21 cellular contexts compared by ENCODE assay signal in the genomic region with DNA sequence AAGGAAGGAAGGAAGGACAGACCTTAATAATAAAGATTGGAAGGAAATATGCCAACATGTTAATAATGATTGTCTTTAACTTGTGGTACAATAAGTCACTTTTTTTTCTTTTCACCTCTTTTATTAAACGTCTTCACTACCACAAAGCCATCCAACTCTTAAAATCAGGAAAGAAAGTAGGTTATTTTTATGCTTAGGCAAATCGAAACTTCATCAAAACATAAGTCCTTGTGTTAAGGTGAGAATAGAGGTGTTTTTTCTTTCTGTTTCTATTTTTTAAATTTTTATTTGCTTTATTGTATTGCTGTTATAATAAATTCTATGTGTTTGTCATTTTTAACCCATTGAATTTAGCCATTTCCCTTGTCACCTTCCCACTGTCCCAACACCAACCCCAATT. TPM values are rescaled to one million over a fixed set of nuclear protein-coding genes. Genes with fewer than 3 reads are reported as not detected.
DNase-seq lines count a peak whose midpoint lies in the region; ATAC-seq, FAIRE-seq and TF ChIP-seq lines count a peak whose summit lies in the region.
"Had no signal": no experiment of that assay in that cellular context is flagged by ENCODE, and none has a peak within 500 bp of the region (broad histone marks: within the 10 kb centered on the region; RNA-seq: fewer than 3 reads in every experiment).

No MANE protein-coding gene starts in this region.

- H3K9me3 ChIP-seq in BLaER1, result peaks cover 24% of the 10 kb centered on the region
- peaks cover 9 to 29% (median 14%) of the 10 kb centered on the region in 11 experiments; a peak in 19 of 22 replicates for H3K9me3 ChIP-seq in BLaER1 treated with 17β-estradiol and CSF1 and Interleukin-3, amounts not matched to agents 10 nM and 100 nM (replicated peaks in 1 of 11)
- no peaks in the 10 kb centered on the region for H3K9me3 ChIP-seq in MM.1S (replicated peaks; ENCODE audit: insufficient read depth, low read length)
- H3K9me3 ChIP-seq in K562 (replicated peaks; ENCODE audit: control insufficient read depth, insufficient read depth, low read depth, low read length), result peaks cover 7% of the 10 kb centered on the region; the same call in 1 of the 2 replicates
- H3K9me3 ChIP-seq: BE2C, HAP-1 had no signal

- TF ChIP-seq POLR2A in K562 (conservative IDR thresholded peaks at IDR 0.05), result no peak
- no peak for TF ChIP-seq POLR2A in GM12892 (IDR thresholded peaks at IDR 0.05; ENCODE audit: low read depth, low read length)

- BruUV-seq in K562 (replicated peaks; lab: Mats Ljungman, UMichigan), result no TSS peak

- TF ChIP-seq EP300 in K562 (IDR thresholded peaks at IDR 0.05; ENCODE audit: low read length), result no peak

- H3K9me1 ChIP-seq in K562 (ENCODE audit: control insufficient read depth, insufficient read depth, low read length), result no peaks in the 10 kb centered on the region

- FAIRE-seq in K562 (lab: Jason Lieb, UNC) (no peak), GM12892 (lab: Jason Lieb, UNC) (no peak)
- FAIRE-seq: A204.1, GM12891, HTR-8/SVneo had no signal

- in situ Hi-C loops in K562 (cut with MboI), result no loop called here

- no peaks in the 10 kb centered on the region for H3K9me2 ChIP-seq in MM.1S (replicated peaks; ENCODE audit: insufficient read depth, low read length)

- POLR2A ChIA-PET in K562 (lab: Yijun Ruan, JAX), result no interaction called here

- H3K4me3 ChIP-seq in BLaER1 (no peak overlapping the region), MM.1S (ENCODE audit: low read length) (no peak overlapping the region), K562 (no peak overlapping the region)
- no peak overlapping the region for H3K4me3 ChIP-seq in BLaER1 treated with 17β-estradiol and CSF1 and Interleukin-3, amounts not matched to agents 10 nM and 100 nM
- H3K4me3 ChIP-seq: GM23248, HAP-1 had no signal

- no peak overlapping the region for H2AFZ ChIP-seq in MM.1S (ENCODE audit: low read length)
- peak overlapping the region; percentile 67 for H2AFZ ChIP-seq in K562 (ENCODE audit: low read depth, low read length)
- H2AFZ ChIP-seq: GM23248 had no signal

- peak overlapping the region; percentile 0; the same call in 1 of the 2 replicates for H3K4me2 ChIP-seq in BLaER1
- peak overlapping the region in 6 of 11 experiments; percentile 8 to 44 (median 25); a peak in 11 of 22 replicates for H3K4me2 ChIP-seq in BLaER1 treated with 17β-estradiol and CSF1 and Interleukin-3, amounts not matched to agents 10 nM and 100 nM
- H3K4me2 ChIP-seq in MM.1S (ENCODE audit: low read depth, low read length), result peak overlapping the region; percentile 17; the same call in 1 of the 2 replicates
- no peak overlapping the region for H3K4me2 ChIP-seq in K562 (ENCODE audit: insufficient read depth, low read length)

- H3K27ac ChIP-seq in BLaER1 (no peak overlapping the region), MM.1S (ENCODE audit: low read length) (no peak overlapping the region), K562 (ENCODE audit: extremely low read depth, low read depth, low read length) (no peak overlapping the region)
- H3K27ac ChIP-seq in BLaER1 treated with 17β-estradiol and CSF1 and Interleukin-3, amounts not matched to agents 10 nM and 100 nM, result no peak overlapping the region
- H3K27ac ChIP-seq: GM23248 had no signal

- TF ChIP-seq CTCF in MM.1S (IDR thresholded peaks at IDR 0.05; ENCODE audit: low read length), result no peak
- no peak for TF ChIP-seq CTCF in K562 (IDR thresholded peaks at IDR 0.05 in 2 of 3, conservative IDR thresholded peaks at IDR 0.05 in 1 of 3; ENCODE audit: insufficient read depth in 2 of 3, low read depth in 1 of 3, low read length in 3 of 3)

- H3K79me2 ChIP-seq in MM.1S (ENCODE audit: low read length), result no peaks in the 10 kb centered on the region
- H3K79me2 ChIP-seq in K562 (ENCODE audit: control insufficient read depth, insufficient read depth, low read length), result no peaks in the 10 kb centered on the region

- H3K9ac ChIP-seq in BLaER1 (no peak overlapping the region), MM.1S (ENCODE audit: low read length) (no peak overlapping the region), K562 (ENCODE audit: insufficient read depth in 1 of 2, low read depth in 2 of 2, low read length in 2 of 2) (no peak overlapping the region)
- no peak overlapping the region for H3K9ac ChIP-seq in BLaER1 treated with 17β-estradiol and CSF1 and Interleukin-3, amounts not matched to agents 10 nM and 100 nM
- H3K9ac ChIP-seq: GM23248 had no signal

- intact Hi-C loops in K562 (cut with micrococcal nuclease), result no loop called here

- no peak for ATAC-seq in K562
- no peak for ATAC-seq in HG02840 (IDR thresholded peaks at IDR 0.05; ENCODE audit: low FRiP score, unreplicated experiment)

- no peaks in the 10 kb centered on the region for H3F3A ChIP-seq in MM.1S (ENCODE audit: insufficient read depth, low read length)

- H3K27me3 ChIP-seq in BLaER1 (no peaks in the 10 kb centered on the region), MM.1S (replicated peaks; ENCODE audit: insufficient read depth, low read length) (no peaks in the 10 kb centered on the region), K562 (ENCODE audit: control insufficient read depth in 2 of 2, insufficient read depth in 2 of 2, low read length in 2 of 2) (no peaks in the 10 kb centered on the region)
- H3K27me3 ChIP-seq in BLaER1 treated with 17β-estradiol and CSF1 and Interleukin-3, amounts not matched to agents 10 nM and 100 nM, result no peaks in the 10 kb centered on the region
- H3K27me3 ChIP-seq: BE2C had no signal

- no peaks in the 10 kb centered on the region for H3K36me3 ChIP-seq in BLaER1
- no peaks in the 10 kb centered on the region for H3K36me3 ChIP-seq in BLaER1 treated with 17β-estradiol and CSF1 and Interleukin-3, amounts not matched to agents 10 nM and 100 nM
- H3K36me3 ChIP-seq in MM.1S (replicated peaks; ENCODE audit: insufficient read depth, low read length), result no peaks in the 10 kb centered on the region
- no peaks in the 10 kb centered on the region for H3K36me3 ChIP-seq in K562 (ENCODE audit: control insufficient read depth, insufficient read depth, low read length)
- H3K36me3 ChIP-seq: BE2C, HAP-1 had no signal

- TF ChIP-seq RAD21 in K562 (CRISPR knock-in tag; conservative IDR thresholded peaks at IDR 0.05 in 1 of 2, IDR thresholded peaks at IDR 0.05 in 1 of 2), result no peak

- DNase-seq in MM.1S (peak; percentile 25), K562 (ENCODE audit: extremely low read depth in 1 of 4, low spot score in 3 of 4) (no peak), GM12892 (ENCODE audit: insufficient read length) (no peak), EL (no peak)
- DNase-seq: ACHN; BE2C; Calu3; CD4-positive, alpha-beta memory T cell; DMS79 treated with DMSO at 0.1 percent for 48 hours; GM23248; IMR-90; Karpas-422; KBM-7 had no signal

- H3K4me1 ChIP-seq in BLaER1 (peaks cover 28% of the 10 kb centered on the region), MM.1S (ENCODE audit: low read length) (peaks cover 4% of the 10 kb centered on the region; the same call in 1 of the 2 replicates), K562 (replicated peaks in 1 of 2; ENCODE audit: control insufficient read depth in 2 of 2, insufficient read depth in 2 of 2, low read length in 2 of 2) (peaks cover 0 to 19% of the 10 kb centered on the region in 2 experiments; a peak in 3 of 5 replicates)
- peaks cover 11 to 29% (median 23%) of the 10 kb centered on the region in 10 experiments; a peak in 19 of 20 replicates for H3K4me1 ChIP-seq in BLaER1 treated with 17β-estradiol and CSF1 and Interleukin-3, amounts not matched to agents 10 nM and 100 nM
- H3K4me1 ChIP-seq: BE2C, HAP-1 had no signal

- CTCF ChIA-PET in K562 (lab: Yijun Ruan, JAX; ENCODE audit: low intra/inter-chr PET ratio), result no interaction called here

- 20% methylated on average over 2 of the region's 2 CpGs for WGBS in K562 (ENCODE audit: insufficient coverage, low coverage, missing lambda C conversion rate)

- H4K20me1 ChIP-seq in BLaER1, result no peaks in the 10 kb centered on the region
- H4K20me1 ChIP-seq in BLaER1 treated with 17β-estradiol and CSF1 and Interleukin-3, amounts not matched to agents 10 nM and 100 nM, result no peaks in the 10 kb centered on the region
- no peaks in the 10 kb centered on the region for H4K20me1 ChIP-seq in MM.1S (ENCODE audit: insufficient read depth, low read length)
- no peaks in the 10 kb centered on the region for H4K20me1 ChIP-seq in K562 (replicated peaks; ENCODE audit: control insufficient read depth, insufficient read depth, low read length)

RNA-seq across cellular contexts. Expression of a gene that starts 26.5 kb away (rescaled TPM):
- total RNA-seq in K562 (2011; cell fraction: chromatin; rRNA removed; ENCODE audit: low replicate concordance), result 9.9 and 18.6 TPM in 2 replicates
- total RNA-seq in K562 (2011; cell fraction: nucleolus; rRNA removed), result 25.1 and 30.5 TPM in 2 replicates
- total RNA-seq in K562 (2011; cell fraction: nucleoplasm; rRNA removed), result 18.3 and 23.1 TPM in 2 replicates
- total RNA-seq in K562 (2014; rRNA removed) (31.6 and 38.3 TPM in 2 replicates), K562 (2014; rRNA removed; fragmentation: Illumina TruSeq; extraction: Trizol) (10.0 and 11.2 TPM in 2 replicates), K562 (2015; rRNA removed; fragmentation: Illumina TruSeq; extraction: Trizol) (10.5 and 10.8 TPM in 2 replicates), K562 (2021) (29.4 and 31.1 TPM in 2 replicates)
- polyA plus RNA-seq in K562 (2011; rRNA removed) (21.0 and 25.5 TPM in 2 replicates), K562 (2014; fragmentation: Illumina TruSeq; extraction: Trizol) (10.3 and 15.0 TPM in 2 replicates), K562 (2014; fragmentation: Nextera tagmentation; extraction: Ambion mirVana) (1 to 10 TPM; 3.1 to 3.9 TPM), K562 (2014; rRNA removed) (30.9 and 37.3 TPM in 2 replicates)
- 27.6 and 61.0 TPM in 2 replicates for polyA plus RNA-seq in K562 (2011; cell fraction: cytosol; rRNA removed)
- 14.4 and 23.7 TPM in 2 replicates for polyA plus RNA-seq in K562 (2011; cell fraction: nucleus; rRNA removed)
- 20.7 and 24.2 TPM in 2 replicates for polyA plus RNA-seq in K562 (2012)
- 5.4 and 8.9 TPM in 2 replicates for polyA minus RNA-seq in K562 (2011; rRNA and poly(A)+ RNA removed)
- polyA minus RNA-seq in K562 (2011; cell fraction: cytosol; rRNA and poly(A)+ RNA removed), result 9.5 and 11.1 TPM in 2 replicates
- 10.4 and 14.2 TPM in 2 replicates for polyA minus RNA-seq in K562 (2011; cell fraction: nucleus; rRNA and poly(A)+ RNA removed)
- 8.6 TPM for polyA plus RNA-seq in GM12892 (2012; ENCODE audit: missing spikeins)

RNA-seq across cellular contexts. Expression of a gene that starts 32.8 kb away (rescaled TPM):
- 23.4 and 45.9 TPM in 2 replicates for total RNA-seq in K562 (2011; cell fraction: chromatin; rRNA removed; ENCODE audit: low replicate concordance)
- total RNA-seq in K562 (2011; cell fraction: nucleolus; rRNA removed), result 16.5 and 18.4 TPM in 2 replicates
- total RNA-seq in K562 (2011; cell fraction: nucleoplasm; rRNA removed), result 26.7 and 33.1 TPM in 2 replicates
- 74.2 and 78.8 TPM in 2 replicates for total RNA-seq in K562 (2014; rRNA removed)
- 85.7 and 86.2 TPM in 2 replicates for total RNA-seq in K562 (2014; rRNA removed; fragmentation: Illumina TruSeq; extraction: Trizol)
- total RNA-seq in K562 (2015; rRNA removed; fragmentation: Illumina TruSeq; extraction: Trizol), result 83.3 and 90.6 TPM in 2 replicates
- 51.3 and 53.6 TPM in 2 replicates for total RNA-seq in K562 (2021)
- 59.5 and 83.8 TPM in 2 replicates for polyA plus RNA-seq in K562 (2011; rRNA removed)
- 19.4 and 37.0 TPM in 2 replicates for polyA plus RNA-seq in K562 (2011; cell fraction: cytosol; rRNA removed)
- polyA plus RNA-seq in K562 (2011; cell fraction: nucleus; rRNA removed), result 37.8 and 48.5 TPM in 2 replicates
- polyA plus RNA-seq in K562 (2012), result 49.1 and 74.0 TPM in 2 replicates
- 74.8 and 87.6 TPM in 2 replicates for polyA plus RNA-seq in K562 (2014; fragmentation: Illumina TruSeq; extraction: Trizol)
- polyA plus RNA-seq in K562 (2014; fragmentation: Nextera tagmentation; extraction: Ambion mirVana), result 10 to 100 TPM; 37.6 to 48.1 TPM
- 104 and 111 TPM in 2 replicates for polyA plus RNA-seq in K562 (2014; rRNA removed)
- 46.9 and 49.6 TPM in 2 replicates for polyA minus RNA-seq in K562 (2011; rRNA and poly(A)+ RNA removed)
- 10.4 and 17.8 TPM in 2 replicates for polyA minus RNA-seq in K562 (2011; cell fraction: cytosol; rRNA and poly(A)+ RNA removed)
- polyA minus RNA-seq in K562 (2011; cell fraction: nucleus; rRNA and poly(A)+ RNA removed), result 13.7 and 31.7 TPM in 2 replicates
- polyA plus RNA-seq in GM12892 (2012; ENCODE audit: missing spikeins), result 46.8 TPM

RNA-seq across cellular contexts. Expression of a gene that starts 40.0 kb away (rescaled TPM):
- total RNA-seq in K562 (2011; cell fraction: chromatin; rRNA removed; ENCODE audit: low replicate concordance), result 83.2 and 85.7 TPM in 2 replicates
- total RNA-seq in K562 (2011; cell fraction: nucleolus; rRNA removed), result 15.8 and 19.9 TPM in 2 replicates
- total RNA-seq in K562 (2011; cell fraction: nucleoplasm; rRNA removed), result 25.1 and 27.5 TPM in 2 replicates
- total RNA-seq in K562 (2014; rRNA removed) (9.0 and 9.5 TPM in 2 replicates), K562 (2014; rRNA removed; fragmentation: Illumina TruSeq; extraction: Trizol) (16.0 and 18.7 TPM in 2 replicates), K562 (2015; rRNA removed; fragmentation: Illumina TruSeq; extraction: Trizol) (13.0 and 13.6 TPM in 2 replicates), K562 (2021) (14.7 TPM in 2 replicates)
- polyA plus RNA-seq in K562 (2011; rRNA removed) (17.4 and 17.9 TPM in 2 replicates), K562 (2014; fragmentation: Illumina TruSeq; extraction: Trizol) (11.8 and 13.0 TPM in 2 replicates), K562 (2014; fragmentation: Nextera tagmentation; extraction: Ambion mirVana) (1 to 10 TPM; 3.5 to 4.2 TPM), K562 (2014; rRNA removed) (10.1 and 11.9 TPM in 2 replicates)
- 6.1 and 8.0 TPM in 2 replicates for polyA plus RNA-seq in K562 (2011; cell fraction: cytosol; rRNA removed)
- polyA plus RNA-seq in K562 (2011; cell fraction: nucleus; rRNA removed), result 14.6 and 18.0 TPM in 2 replicates
- polyA plus RNA-seq in K562 (2012), result 7.9 and 12.6 TPM in 2 replicates
- polyA minus RNA-seq in K562 (2011; rRNA and poly(A)+ RNA removed), result 26.5 and 30.1 TPM in 2 replicates
- polyA minus RNA-seq in K562 (2011; cell fraction: cytosol; rRNA and poly(A)+ RNA removed), result 7.4 and 10.6 TPM in 2 replicates
- 15.9 and 24.1 TPM in 2 replicates for polyA minus RNA-seq in K562 (2011; cell fraction: nucleus; rRNA and poly(A)+ RNA removed)
- 8.2 TPM for polyA plus RNA-seq in GM12892 (2012; ENCODE audit: missing spikeins)

RNA-seq across cellular contexts. Expression of a gene that starts 48.8 kb away (rescaled TPM):
- total RNA-seq in K562 (2011; cell fraction: chromatin; rRNA removed; ENCODE audit: low replicate concordance), result 1.7 TPM in 1 of 2 replicates, not detected in the other
- 0.33 and 0.53 TPM in 2 replicates for total RNA-seq in K562 (2011; cell fraction: nucleolus; rRNA removed)
- total RNA-seq in K562 (2011; cell fraction: nucleoplasm; rRNA removed), result 0.81 TPM in 1 of 2 replicates, not detected in the other
- total RNA-seq in K562 (2014; rRNA removed) (5.8 and 7.5 TPM in 2 replicates), K562 (2014; rRNA removed; fragmentation: Illumina TruSeq; extraction: Trizol) (7.4 and 13.7 TPM in 2 replicates), K562 (2015; rRNA removed; fragmentation: Illumina TruSeq; extraction: Trizol) (7.2 and 7.5 TPM in 2 replicates), K562 (2021) (13.2 and 16.8 TPM in 2 replicates)
- polyA plus RNA-seq in K562 (2011; rRNA removed) (2.7 and 4.1 TPM in 2 replicates), K562 (2014; fragmentation: Illumina TruSeq; extraction: Trizol) (6.9 and 7.4 TPM in 2 replicates), K562 (2014; fragmentation: Nextera tagmentation; extraction: Ambion mirVana) (10 to 100 TPM; 21.0 to 23.8 TPM), K562 (2014; rRNA removed) (5.5 and 5.7 TPM in 2 replicates)
- polyA plus RNA-seq in K562 (2011; cell fraction: cytosol; rRNA removed), result 0.55 and 3.2 TPM in 2 replicates
- polyA plus RNA-seq in K562 (2011; cell fraction: nucleus; rRNA removed), result 0.30 and 1.6 TPM in 2 replicates
- 11.5 and 304 TPM in 2 replicates for polyA plus RNA-seq in K562 (2012)
- 0.15 and 0.25 TPM in 2 replicates for polyA minus RNA-seq in K562 (2011; rRNA and poly(A)+ RNA removed)
- polyA minus RNA-seq in K562 (2011; cell fraction: cytosol; rRNA and poly(A)+ RNA removed), result 4.8 and 23.3 TPM in 2 replicates
- 4.7 and 6.1 TPM in 2 replicates for polyA minus RNA-seq in K562 (2011; cell fraction: nucleus; rRNA and poly(A)+ RNA removed)
- not detected for polyA plus RNA-seq in GM12892 (2012; ENCODE audit: missing spikeins)
- total RNA-seq: G401, GM23248, IMR-90 had no signal
- polyA plus RNA-seq: IMR-90 had no signal
